29 cellular contexts compared by ENCODE assay signal in genomic region chr7:55154096-55154495, GRCh38.
"Had no signal": no experiment of that assay in that cellular context is flagged by ENCODE, and none has a peak within 500 bp of the region (broad histone marks: within the 10 kb centered on the region; RNA-seq: fewer than 3 reads in every experiment).

No MANE protein-coding gene starts in this region.

- H3K4me1 ChIP-seq: ascending aorta, body of pancreas had no signal

- H3K36me3 Mint-ChIP-seq: activated CD8-positive, alpha-beta memory T cell treated with anti-CD3 and anti-CD28 coated beads, Interleukin-2, amount 10 ng/mL, durations not matched to agents 7 days and 5 days; activated naive CD4-positive, alpha-beta T cell treated with anti-CD3 and anti-CD28 coated beads, Interleukin-2, amount 50 U/mL, for 72 hours; WTC11 had no signal

- H3K27ac Mint-ChIP-seq: activated CD4-positive, alpha-beta T cell treated with anti-CD3 and anti-CD28 coated beads, Interleukin-2, amount 10 ng/mL, durations not matched to agents 24 days and 14 days; activated CD8-positive, alpha-beta memory T cell treated with anti-CD3 and anti-CD28 coated beads, Interleukin-2, amount 10 ng/mL, durations not matched to agents 7 days and 5 days; activated naive CD4-positive, alpha-beta T cell treated with anti-CD3 and anti-CD28 coated beads, Interleukin-2, amount 50 U/mL, for 72 hours; activated naive CD8-positive, alpha-beta T cell treated with anti-CD3 and anti-CD28 coated beads, Interleukin-2, amount 50 U/mL, for 24 hours; activated T-cell treated with anti-CD3 and anti-CD28 coated beads, Interleukin-2, amount 50 U/mL, for 24 hours; activated T-helper 1 cell treated with anti-CD3 and anti-CD28 coated beads, Interleukin-12 subunit alpha, Interleukin-12 subunit beta, Interleukin-2, Interleukin-4 antibody, amounts not matched to agents 30 ng/mL and 10 ng/mL and 1 ng/mL, durations not matched to agents 14 hours and 24 hours and 36 hours; T-helper 17 cell; WTC11 had no signal

- H3K9me3 ChIP-seq: ascending aorta, body of pancreas had no signal

- H3K9me3 Mint-ChIP-seq: activated CD4-positive, alpha-beta T cell treated with anti-CD3 and anti-CD28 coated beads, Interleukin-2, amount 10 ng/mL, durations not matched to agents 24 days and 14 days; activated naive CD4-positive, alpha-beta T cell treated with anti-CD3 and anti-CD28 coated beads, Interleukin-2, amount 50 U/mL, for 72 hours; activated naive CD8-positive, alpha-beta T cell treated with anti-CD3 and anti-CD28 coated beads, Interleukin-2, amount 50 U/mL, for 24 hours; activated T-cell treated with anti-CD3 and anti-CD28 coated beads, Interleukin-2, amount 50 U/mL, for 24 hours; activated T-helper 1 cell treated with anti-CD3 and anti-CD28 coated beads, Interleukin-12 subunit alpha, Interleukin-12 subunit beta, Interleukin-2, Interleukin-4 antibody, amounts not matched to agents 30 ng/mL and 10 ng/mL and 1 ng/mL, durations not matched to agents 14 hours and 24 hours and 36 hours; central memory CD8-positive, alpha-beta T cell; WTC11 had no signal

- H3K4me1 Mint-ChIP-seq: activated CD4-positive, alpha-beta T cell treated with anti-CD3 and anti-CD28 coated beads, Interleukin-2, amount 10 ng/mL, durations not matched to agents 24 days and 14 days; activated CD8-positive, alpha-beta memory T cell treated with anti-CD3 and anti-CD28 coated beads, Interleukin-2, amount 10 ng/mL, durations not matched to agents 7 days and 5 days; activated naive CD8-positive, alpha-beta T cell treated with anti-CD3 and anti-CD28 coated beads, Interleukin-2, amount 50 U/mL, for 24 hours; central memory CD8-positive, alpha-beta T cell had no signal

- H3K27me3 ChIP-seq: ascending aorta, body of pancreas had no signal

- H3K4me3 ChIP-seq: ascending aorta, body of pancreas, K562 had no signal

- ATAC-seq: activated CD8-positive, alpha-beta memory T cell treated with anti-CD3 and anti-CD28 coated beads, Interleukin-2, amount 10 ng/mL, durations not matched to agents 7 days and 5 days; activated naive CD4-positive, alpha-beta T cell treated with anti-CD3 and anti-CD28 coated beads, Interleukin-2, amount 50 U/mL, for 72 hours; body of pancreas; PC-3; T-helper 17 cell; WTC11 had no signal

- H3K4me3 Mint-ChIP-seq: activated CD4-positive, alpha-beta T cell treated with anti-CD3 and anti-CD28 coated beads, Interleukin-2, amount 10 ng/mL, durations not matched to agents 24 days and 14 days; activated CD8-positive, alpha-beta memory T cell treated with anti-CD3 and anti-CD28 coated beads, Interleukin-2, amount 10 ng/mL, durations not matched to agents 7 days and 5 days; activated naive CD8-positive, alpha-beta T cell treated with anti-CD3 and anti-CD28 coated beads, Interleukin-2, amount 50 U/mL, for 24 hours; activated T-cell treated with anti-CD3 and anti-CD28 coated beads, Interleukin-2, amount 50 U/mL, for 24 hours; activated T-helper 1 cell treated with anti-CD3 and anti-CD28 coated beads, Interleukin-12 subunit alpha, Interleukin-12 subunit beta, Interleukin-2, Interleukin-4 antibody, amounts not matched to agents 30 ng/mL and 10 ng/mL and 1 ng/mL, durations not matched to agents 14 hours and 24 hours and 36 hours; central memory CD8-positive, alpha-beta T cell; T-helper 17 cell; WTC11 had no signal

- H3K27ac ChIP-seq: ascending aorta, body of pancreas had no signal

- DNase-seq: activated CD4-positive, alpha-beta T cell treated with anti-CD3 and anti-CD28 coated beads, Interleukin-2, amount 10 ng/mL, durations not matched to agents 24 days and 14 days; activated CD4-positive, alpha-beta T cell treated with anti-CD3 and anti-CD28 coated beads, Interleukin-2, amount 50 U/mL, for 48 hours; activated CD4-positive, CD25-positive, alpha-beta regulatory T cell treated with anti-CD3 and anti-CD28 coated beads, Interleukin-2, amount 50 U/mL, for 72 hours; activated CD8-positive, alpha-beta memory T cell treated with anti-CD3 and anti-CD28 coated beads, Interleukin-2, amount 10 ng/mL, durations not matched to agents 7 days and 5 days; activated effector memory CD4-positive, alpha-beta T cell treated with Interleukin-2 at 50 U/mL for 16 hours; activated naive CD4-positive, alpha-beta T cell treated with Interleukin-2 at 50 U/mL for 16 hours; activated naive CD8-positive, alpha-beta T cell treated with anti-CD3 and anti-CD28 coated beads, Interleukin-2, amount 50 U/mL, for 24 hours; activated T-cell treated with anti-CD3 and anti-CD28 coated beads, Interleukin-2, amount 50 U/mL, for 24 hours; amniotic stem cell; body of pancreas; Kasumi-1; NCI-H1048; NCI-H146; NCI-H187 treated with DMSO at 0.1 percent for 48 hours; NCI-H2081 treated with DMSO at 0.1 percent for 48 hours; NCI-H2171 treated with DMSO at 0.1 percent for 48 hours; NCI-H226; NCI-H526 treated with DMSO at 0.1 percent for 48 hours; NCI-H82; PC-3; SIG-M5; T-helper 17 cell; T-helper 9 cell had no signal
